Comparison of ENCODE assay signal across 8 cellular contexts in the genomic region with DNA sequence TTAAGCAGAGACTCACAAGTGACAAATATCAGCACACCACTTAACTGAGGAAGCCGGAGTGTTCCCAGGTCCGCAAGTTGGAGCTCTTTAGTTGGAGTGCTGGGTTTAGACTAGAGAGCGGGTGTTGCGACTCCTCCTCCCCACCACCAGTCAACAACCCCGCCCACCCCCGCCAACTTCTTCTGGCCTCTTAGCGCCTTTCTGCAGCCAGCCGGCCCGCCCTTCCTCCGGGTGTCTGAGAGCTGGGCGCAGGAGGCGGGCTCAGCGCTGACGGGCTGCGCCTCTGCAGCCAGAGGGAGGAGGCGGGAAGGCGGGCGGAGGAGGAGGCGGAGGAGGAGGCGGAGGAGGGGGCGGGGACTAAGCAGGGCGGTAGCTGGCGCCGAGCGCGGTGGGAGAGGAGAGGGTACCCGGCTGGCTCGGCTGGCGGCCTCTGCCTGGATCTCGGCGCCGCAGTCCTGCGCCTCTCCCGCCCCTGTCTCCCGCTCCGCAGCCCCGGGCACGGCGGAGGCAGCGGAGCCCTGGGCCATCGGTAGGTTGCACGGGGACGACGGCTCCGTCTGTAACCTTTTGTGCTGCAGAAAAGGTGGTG. TPM values are rescaled to one million over a fixed set of nuclear protein-coding genes. Genes with fewer than 3 reads are reported as not detected.
DNase-seq lines count a peak whose midpoint lies in the region; ATAC-seq and TF ChIP-seq lines count a peak whose summit lies in the region.

A gene with protein sequence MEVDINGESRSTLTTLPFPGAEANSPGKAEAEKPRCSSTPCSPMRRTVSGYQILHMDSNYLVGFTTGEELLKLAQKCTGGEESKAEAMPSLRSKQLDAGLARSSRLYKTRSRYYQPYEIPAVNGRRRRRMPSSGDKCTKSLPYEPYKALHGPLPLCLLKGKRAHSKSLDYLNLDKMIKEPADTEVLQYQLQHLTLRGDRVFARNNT (plus strand): TSS at position 396 of the 589 bp plus-strand sequence. CDS start 17,157 bp downstream, outside the sequence.

- peaks cover 5% of the 10 kb centered on the region; the same call in 1 of the 2 replicates for H4K20me1 ChIP-seq in KMS-11 (ENCODE audit: insufficient read depth)

- peak within 1 kb of the TSS; percentile 92 for H3K27ac ChIP-seq in KMS-11
- peak within 1 kb of the TSS; percentile 79 to 97 (median 91) for H3K27ac ChIP-seq in Peyer's patch
- peak within 1 kb of the TSS; percentile 80 for H3K27ac ChIP-seq in muscle layer of colon (ENCODE audit: low read depth, low read length)

- peaks cover 26% of the 10 kb centered on the region for H3K4me1 ChIP-seq in KMS-11 (ENCODE audit: low read depth, poor library complexity, severe bottlenecking)
- H3K4me1 ChIP-seq in Peyer's patch, result peaks cover 0 to 16% (median 2%) of the 10 kb centered on the region in 4 donors
- H3K4me1 ChIP-seq in muscle layer of colon (ENCODE audit: insufficient read depth, low read length), result peaks cover 21% of the 10 kb centered on the region

- H3K9ac ChIP-seq in KMS-11 (peak within 1 kb of the TSS; percentile 92), muscle layer of colon (ENCODE audit: low read length) (no peak within 1 kb of the TSS)

- peak; percentile 78 to 87 for TF ChIP-seq POLR2A in Peyer's patch (IDR thresholded peaks at IDR 0.05)

- H3K9me3 ChIP-seq in Peyer's patch (no peaks in the 10 kb centered on the region), muscle layer of colon (ENCODE audit: low read length) (no peaks in the 10 kb centered on the region)

- H3K27me3 ChIP-seq in KMS-11 (ENCODE audit: insufficient read depth, low read depth), result no peaks in the 10 kb centered on the region
- no peaks in the 10 kb centered on the region for H3K27me3 ChIP-seq in Peyer's patch
- no peaks in the 10 kb centered on the region for H3K27me3 ChIP-seq in muscle layer of colon (ENCODE audit: control insufficient read depth in 1 of 2, insufficient read depth in 2 of 2, low read length in 2 of 2)

- ATAC-seq in GM21786 (IDR thresholded peaks at IDR 0.05; ENCODE audit: unreplicated experiment) (peak; percentile 69), esophagus mucosa (peak; percentile 99)

- peaks cover 38% of the 10 kb centered on the region for H3K79me2 ChIP-seq in KMS-11 (ENCODE audit: insufficient read depth, low read depth)

- H3K36me3 ChIP-seq in KMS-11 (ENCODE audit: insufficient read depth) (no peaks in the 10 kb centered on the region), Peyer's patch (no peaks in the 10 kb centered on the region), muscle layer of colon (ENCODE audit: insufficient read depth, low read length) (no peaks in the 10 kb centered on the region)

- peak within 1 kb of the TSS; percentile 80 for H2AFZ ChIP-seq in KMS-11 (ENCODE audit: low read depth)

- peak; percentile 75 for DNase-seq in DMS79 treated with DMSO at 0.1 percent for 48 hours (lab: John Stamatoyannopoulos, UW)
- peak; percentile 96 to 99 (median 98) for DNase-seq in Peyer's patch
- peak; percentile 91 for DNase-seq in activated T-helper 1 cell treated with Interleukin-2 at 50 U/mL for 16 hours (ENCODE audit: low read depth)
- DNase-seq in stimulated activated CD8-positive, alpha-beta memory T cell treated with anti-CD3 and anti-CD28 coated beads, Interleukin-7, amount 100 ng/mL, for 1 hour (ENCODE audit: low read depth in 2 of 2), result peak; percentile 86 to 88

- no peak for TF ChIP-seq CTCF in KMS-11 (conservative IDR thresholded peaks at IDR 0.05; ENCODE audit: low read depth, low read length)
- peak in 2 of 6 experiments; percentile 8 to 13 for TF ChIP-seq CTCF in Peyer's patch (IDR thresholded peaks at IDR 0.05)

- peak within 1 kb of the TSS; percentile 85 for H3K4me2 ChIP-seq in KMS-11

- H3K4me3 ChIP-seq in KMS-11 (IDR thresholded peaks at IDR 0.05; ENCODE audit: insufficient read depth, low read depth, low read length), result peak within 1 kb of the TSS; percentile 42
- H3K4me3 ChIP-seq in Peyer's patch, result peak within 1 kb of the TSS; percentile 87 to 94 (median 92)
- peak within 1 kb of the TSS; percentile 49 to 96 for H3K4me3 ChIP-seq in muscle layer of colon (ENCODE audit: low read depth in 1 of 2, low read length in 2 of 2)

RNA-seq across cellular contexts. Expression of the gene that starts here (rescaled TPM):
- total RNA-seq in Peyer's patch, result 10 to 100 TPM in 3 of 4 donors, 1 to 10 TPM in 1; 4.1 to 42.7 (median 24.1) TPM
- total RNA-seq in esophagus mucosa, result 3.6 TPM

Comparison
In these comparisons a context has a peak if more than half of its experiments do, and no peak if none do; other contexts are left out.
1. Peak in every context shown above with its lines: DNase-seq, ATAC-seq, H3K4me3 ChIP-seq and H3K27ac ChIP-seq.
2. H3K4me3 ChIP-seq: peak in every context shown above with its lines; median percentile 92 in Peyer's patch; 72 in muscle layer of colon; 42 in KMS-11.